22 cellular contexts compared by ENCODE assay signal in genomic region chr3:70488131-70488530, GRCh38.
"Had no signal": no experiment of that assay in that cellular context is flagged by ENCODE, and none has a peak within 500 bp of the region (broad histone marks: within the 10 kb centered on the region; RNA-seq: fewer than 3 reads in every experiment).

No MANE protein-coding gene starts in this region.

- H3K27me3 Mint-ChIP-seq: stimulated activated memory B cell treated with anti-CD40 and anti-IgM and Interleukin-4, amounts not matched to agents 10 μg/mL and 1 μg/mL and 100 μg/mL, for 72 hours had no signal

- H3K4me1 Mint-ChIP-seq: activated naive CD8-positive, alpha-beta T cell treated with anti-CD3 and anti-CD28 coated beads for 36 hours; nephron; stimulated activated memory B cell treated with anti-CD40 and anti-IgM and Interleukin-4, amounts not matched to agents 10 μg/mL and 1 μg/mL and 100 μg/mL, for 72 hours had no signal

- H3K36me3 Mint-ChIP-seq: activated CD4-positive, alpha-beta memory T cell treated with anti-CD3 and anti-CD28 coated beads for 36 hours; activated naive CD8-positive, alpha-beta T cell treated with anti-CD3 and anti-CD28 coated beads for 36 hours; stimulated activated memory B cell treated with anti-CD40 and anti-IgM and Interleukin-4, amounts not matched to agents 10 μg/mL and 1 μg/mL and 100 μg/mL, for 72 hours had no signal

- H3K4me3 Mint-ChIP-seq: activated CD4-positive, alpha-beta memory T cell treated with anti-CD3 and anti-CD28 coated beads for 36 hours; activated naive CD8-positive, alpha-beta T cell treated with anti-CD3 and anti-CD28 coated beads for 36 hours; nephron; stimulated activated memory B cell treated with anti-CD40 and anti-IgM and Interleukin-4, amounts not matched to agents 10 μg/mL and 1 μg/mL and 100 μg/mL, for 72 hours had no signal

- H3K9me3 Mint-ChIP-seq: activated CD4-positive, alpha-beta memory T cell treated with anti-CD3 and anti-CD28 coated beads for 36 hours; activated naive CD8-positive, alpha-beta T cell treated with anti-CD3 and anti-CD28 coated beads for 36 hours; nephron; stimulated activated memory B cell treated with anti-CD40 and anti-IgM and Interleukin-4, amounts not matched to agents 10 μg/mL and 1 μg/mL and 100 μg/mL, for 72 hours had no signal

- H3K9me3 ChIP-seq: colonic mucosa, esophagus squamous epithelium, gastroesophageal sphincter, neutrophil, ovary, prostate gland, transverse colon had no signal

- H3K4me3 ChIP-seq: colonic mucosa, esophagus squamous epithelium, gastroesophageal sphincter, ovary, prostate gland, skin epidermis, transverse colon had no signal

- FAIRE-seq: bronchial epithelial cell, urothelium cell line had no signal

- ATAC-seq: gastroesophageal sphincter; left cardiac atrium; right cardiac atrium; stimulated activated memory B cell treated with anti-CD40 and anti-IgM and Interleukin-4, amounts not matched to agents 10 μg/mL and 1 μg/mL and 100 μg/mL, for 72 hours had no signal

- H3K27ac Mint-ChIP-seq: activated CD4-positive, alpha-beta memory T cell treated with anti-CD3 and anti-CD28 coated beads for 36 hours; activated naive CD8-positive, alpha-beta T cell treated with anti-CD3 and anti-CD28 coated beads for 36 hours; nephron; stimulated activated memory B cell treated with anti-CD40 and anti-IgM and Interleukin-4, amounts not matched to agents 10 μg/mL and 1 μg/mL and 100 μg/mL, for 72 hours had no signal

- H3K27ac ChIP-seq: colonic mucosa, esophagus squamous epithelium, neutrophil, ovary, prostate gland, skin epidermis, transverse colon had no signal

- H3K4me1 ChIP-seq: colonic mucosa, esophagus squamous epithelium, prostate gland, transverse colon had no signal

- H3K27me3 ChIP-seq: colonic mucosa, gastroesophageal sphincter, ovary, transverse colon had no signal

- DNase-seq: activated CD4-positive, alpha-beta memory T cell treated with anti-CD3 and anti-CD28 coated beads for 36 hours; activated CD4-positive, alpha-beta T cell treated with anti-CD3 and anti-CD28 coated beads for 48 hours; activated naive CD4-positive, alpha-beta T cell treated with Interleukin-2 at 50 U/mL for 16 hours; activated naive CD8-positive, alpha-beta T cell treated with anti-CD3 and anti-CD28 coated beads for 36 hours; activated T-cell treated with anti-CD3 and anti-CD28 coated beads, Interleukin-2, amount 50 U/mL, for 48 hours; colonic mucosa; esophagus squamous epithelium; head of caudate nucleus; hypothalamus; islet precursor cell; left cardiac atrium; ovary; right cardiac atrium; transverse colon had no signal

- H3K36me3 ChIP-seq: colonic mucosa, esophagus squamous epithelium, gastroesophageal sphincter, neutrophil, ovary, prostate gland, transverse colon had no signal
